ENCODE assay signal across 13 cellular contexts in genomic region chr18:77251730-77252050, GRCh38. TPM values are rescaled to one million over a fixed set of nuclear protein-coding genes. Genes with fewer than 3 reads are reported as not detected.
"Had no signal": no experiment of that assay in that cellular context is flagged by ENCODE, and none has a peak within 500 bp of the region (broad histone marks: within the 10 kb centered on the region; RNA-seq: fewer than 3 reads in every experiment).

No MANE protein-coding gene starts in this region.

- H3K36me3 Mint-ChIP-seq: activated naive CD8-positive, alpha-beta T cell treated with anti-CD3 and anti-CD28 coated beads, Interleukin-2, amount 10 ng/mL, durations not matched to agents 7 days and 5 days had no signal

- H3K9me3 ChIP-seq: thoracic aorta had no signal

- H3K4me3 ChIP-seq: thoracic aorta had no signal

- H3K4me1 ChIP-seq: foreskin keratinocyte had no signal

- H3K36me3 ChIP-seq: thoracic aorta had no signal

- H3K27ac Mint-ChIP-seq: activated naive CD8-positive, alpha-beta T cell treated with anti-CD3 and anti-CD28 coated beads, Interleukin-2, amount 10 ng/mL, durations not matched to agents 7 days and 5 days; natural killer cell; stimulated activated naive CD8-positive, alpha-beta T cell treated with anti-CD3 and anti-CD28 coated beads, Interleukin-15, amount 100 ng/mL, for 72 hours had no signal

- ATAC-seq: foreskin keratinocyte, natural killer cell, SK-N-SH treated with all-trans-retinoic acid at 6 μM for 48 hours had no signal

- DNase-seq: activated gamma-delta T cell; aorta; mammary epithelial cell; natural killer cell; stimulated activated CD4-positive, alpha-beta T cell treated with anti-CD3 and anti-CD28 coated beads, Interleukin-4, amount 100 ng/mL, for 24 hours; stimulated activated naive CD8-positive, alpha-beta T cell treated with anti-CD3 and anti-CD28 coated beads, Interleukin-15, amount 100 ng/mL, for 72 hours; T-helper 2 cell had no signal

- H3K27ac ChIP-seq: foreskin keratinocyte, thoracic aorta had no signal

RNA-seq across cellular contexts. Expression of gene GALR1, which starts 2.0 kb away (rescaled TPM):
- total RNA-seq: activated naive CD8-positive, alpha-beta T cell treated with anti-CD3 and anti-CD28 coated beads, Interleukin-2, amount 10 ng/mL, durations not matched to agents 7 days and 5 days; foreskin keratinocyte; mammary epithelial cell; natural killer cell; osteoblast; renal cortical epithelial cell had no signal
- polyA plus RNA-seq: foreskin keratinocyte, mammary epithelial cell had no signal
